Comparison of ENCODE assay signal across 8 cellular contexts in the genomic region with DNA sequence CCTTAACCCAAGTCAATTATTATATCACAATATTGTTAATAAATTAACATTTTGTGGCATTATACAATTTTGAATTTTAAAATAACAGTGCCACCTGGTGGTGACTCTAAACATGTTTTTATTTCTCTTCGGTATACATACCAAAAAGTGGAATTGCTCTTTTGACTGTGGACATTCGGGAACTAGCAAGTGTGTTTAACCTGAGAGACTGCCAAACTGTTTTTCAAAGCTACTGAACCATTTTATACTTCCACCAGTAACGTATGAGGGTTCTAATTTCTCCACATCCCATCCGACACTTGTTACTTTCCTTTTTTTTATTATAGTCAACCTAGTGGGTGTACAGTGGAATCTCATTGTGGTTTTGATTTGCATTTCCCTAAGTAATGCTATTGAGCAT. TPM values are rescaled to one million over a fixed set of nuclear protein-coding genes. Genes with fewer than 3 reads are reported as not detected.
DNase-seq lines count a peak whose midpoint lies in the region; ATAC-seq and TF ChIP-seq lines count a peak whose summit lies in the region.

No MANE protein-coding gene starts in this region.

- ATAC-seq in HG02870 (IDR thresholded peaks at IDR 0.05; ENCODE audit: unreplicated experiment) = no peak
- ATAC-seq in GM18868 (IDR thresholded peaks at IDR 0.05; ENCODE audit: unreplicated experiment) = no peak

- no peaks in the 10 kb centered on the region for H3K36me3 Mint-ChIP-seq in type B pancreatic cell

- H3K4me3 Mint-ChIP-seq in type B pancreatic cell = no peak overlapping the region

- no peaks in the 10 kb centered on the region for H3K27me3 Mint-ChIP-seq in type B pancreatic cell

- peak; percentile 46 for DNase-seq in NCI-H510A treated with DMSO at 0.1 percent for 48 hours (lab: John Stamatoyannopoulos, UW)
- DNase-seq in NCI-H510A (lab: John Stamatoyannopoulos, UW) = no peak
- peak; percentile 41 for DNase-seq in NCI-H2029 treated with DMSO at 0.1 percent for 48 hours (lab: John Stamatoyannopoulos, UW)
- peak; percentile 31 for DNase-seq in amniotic stem cell (lab: John Stamatoyannopoulos, UW)
- DNase-seq in inferior parietal cortex (ENCODE audit: extremely low spot score) = peak; percentile 79
- DNase-seq in type B pancreatic cell (ENCODE audit: extremely low spot score, unreplicated experiment) = no peak

- H3K9me3 Mint-ChIP-seq in type B pancreatic cell = peaks cover 7% of the 10 kb centered on the region

- peak; percentile 82 for TF ChIP-seq CTCF in type B pancreatic cell (conservative IDR thresholded peaks at IDR 0.05)

- H3K4me1 Mint-ChIP-seq in type B pancreatic cell (ENCODE audit: unreplicated experiment) = no peaks in the 10 kb centered on the region

- no peak overlapping the region for H3K27ac Mint-ChIP-seq in type B pancreatic cell

RNA-seq across cellular contexts. Expression of gene HSDL2, which starts 18.3 kb away (rescaled TPM):
- total RNA-seq in type B pancreatic cell (ENCODE audit: low replicate concordance) = 37.5 and 38.6 TPM in 2 replicates

RNA-seq across cellular contexts. Expression of gene PTBP3, which starts 28.2 kb away (rescaled TPM):
- total RNA-seq in type B pancreatic cell (ENCODE audit: low replicate concordance) = 78.6 and 174 TPM in 2 replicates

Comparison
In these comparisons a context has a peak if more than half of its experiments do, and no peak if none do; other contexts are left out.
1. DNase-seq: peak in NCI-H510A treated with DMSO at 0.1 percent for 48 hours (single experiment), NCI-H2029 treated with DMSO at 0.1 percent for 48 hours (single experiment), amniotic stem cell (single experiment) and inferior parietal cortex (single experiment); none in NCI-H510A (single experiment) and type B pancreatic cell (single experiment).